In the genomic region with DNA sequence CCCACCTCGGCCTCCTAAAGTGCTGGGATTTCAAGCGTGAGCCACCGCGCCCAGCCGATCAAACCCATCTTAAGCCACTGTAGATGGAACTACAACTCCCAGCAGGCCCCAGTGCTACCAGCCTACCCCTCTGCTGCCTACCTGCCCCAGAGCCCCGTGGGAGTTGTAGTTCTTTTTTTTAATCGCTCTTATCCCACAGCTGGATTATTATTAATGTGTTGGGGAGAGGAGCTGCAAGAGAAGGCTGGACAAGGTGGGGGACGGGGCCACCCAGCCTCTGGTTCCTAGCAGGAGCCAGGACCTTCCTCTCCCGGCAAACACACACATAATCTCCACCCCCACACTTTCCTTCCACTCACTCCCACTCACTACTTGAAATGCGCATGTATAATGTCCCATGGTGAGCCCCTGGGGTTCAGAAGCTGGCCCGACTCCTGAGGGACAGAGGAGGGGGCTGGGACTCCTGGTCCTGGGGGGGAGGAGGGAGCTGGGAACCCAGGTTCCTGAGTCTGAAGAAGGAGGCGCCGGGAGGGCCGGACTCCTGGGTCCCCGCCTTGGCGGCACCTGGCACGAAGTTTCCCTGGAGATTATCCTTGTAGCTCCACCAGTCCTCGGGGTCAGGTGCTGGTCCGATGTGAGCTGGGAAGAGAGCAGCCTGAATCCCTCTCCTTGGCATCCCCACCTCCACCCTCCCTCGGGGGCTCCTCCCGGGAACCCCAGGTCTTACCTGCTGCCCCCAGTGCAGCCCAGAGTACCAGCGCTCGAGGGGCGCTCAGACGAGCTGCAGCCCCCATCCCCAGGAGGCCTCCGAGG, we compare ENCODE assay signal across 8 cellular contexts. TPM values are rescaled to one million over a fixed set of nuclear protein-coding genes. Genes with fewer than 3 reads are reported as not detected.
DNase-seq lines count a peak whose midpoint lies in the region; ATAC-seq and TF ChIP-seq lines count a peak whose summit lies in the region.

No MANE protein-coding gene starts in this region.

- H3K9me3 Mint-ChIP-seq in activated T-cell treated with anti-CD3 and anti-CD28 coated beads, Interleukin-2, amount 50 U/mL, for 24 hours, result no peaks in the 10 kb centered on the region
- no peaks in the 10 kb centered on the region for H3K9me3 Mint-ChIP-seq in stimulated activated naive B cell treated with anti-CD40 and anti-IgM and Interleukin-4, amounts not matched to agents 10 μg/mL and 1 μg/mL and 100 μg/mL, for 72 hours

- no peaks in the 10 kb centered on the region for H3K27me3 Mint-ChIP-seq in activated T-cell treated with anti-CD3 and anti-CD28 coated beads, Interleukin-2, amount 50 U/mL, for 24 hours
- no peaks in the 10 kb centered on the region for H3K27me3 Mint-ChIP-seq in stimulated activated naive B cell treated with anti-CD40 and anti-IgM and Interleukin-4, amounts not matched to agents 10 μg/mL and 1 μg/mL and 100 μg/mL, for 72 hours

- peak overlapping the region; percentile 79 for H3K4me3 Mint-ChIP-seq in activated T-cell treated with anti-CD3 and anti-CD28 coated beads, Interleukin-2, amount 50 U/mL, for 24 hours
- peak overlapping the region; percentile 80 to 89 for H3K4me3 Mint-ChIP-seq in stimulated activated naive B cell treated with anti-CD40 and anti-IgM and Interleukin-4, amounts not matched to agents 10 μg/mL and 1 μg/mL and 100 μg/mL, for 72 hours

- H3K9ac ChIP-seq in HUES64 (ENCODE audit: low read depth, low read length), result peak overlapping the region; percentile 17; the same call in 1 of the 2 replicates

- H3K9me3 ChIP-seq in HUES64 (ENCODE audit: insufficient read depth, low read depth, low read length) (no peaks in the 10 kb centered on the region), esophagus muscularis mucosa (no peaks in the 10 kb centered on the region)

- H3K36me3 ChIP-seq in HUES64 (ENCODE audit: insufficient read depth, low read length) (no peaks in the 10 kb centered on the region), esophagus muscularis mucosa (no peaks in the 10 kb centered on the region)

- TF ChIP-seq EP300 in esophagus muscularis mucosa (IDR thresholded peaks at IDR 0.05), result no peak

- H3K27ac ChIP-seq in HUES64 (ENCODE audit: low read depth, low read length) (peak overlapping the region; percentile 96), esophagus muscularis mucosa (replicated peaks in 1 of 4) (peak overlapping the region; percentile 89 to 94 (median 91))

- intact Hi-C loops in esophagus muscularis mucosa (cut with DNase I), result loop anchor here (10.0 kb wide), 2 partner anchors 150 to 200 kb away; no protein-coding TSS in a partner anchor

- no peaks in the 10 kb centered on the region for H3K36me3 Mint-ChIP-seq in activated T-cell treated with anti-CD3 and anti-CD28 coated beads, Interleukin-2, amount 50 U/mL, for 24 hours (ENCODE audit: low read depth)
- H3K36me3 Mint-ChIP-seq in stimulated activated naive B cell treated with anti-CD40 and anti-IgM and Interleukin-4, amounts not matched to agents 10 μg/mL and 1 μg/mL and 100 μg/mL, for 72 hours, result peaks cover 0 to 2% of the 10 kb centered on the region in 2 donors

- peak; percentile 69 for DNase-seq in DMS153 (lab: John Stamatoyannopoulos, UW)
- peak; percentile 88 for DNase-seq in OCI-M1 (lab: John Stamatoyannopoulos, UW)
- peak; percentile 81 for DNase-seq in activated T-cell treated with anti-CD3 and anti-CD28 coated beads, Interleukin-2, amount 50 U/mL, for 24 hours
- DNase-seq in esophagus muscularis mucosa (ENCODE audit: extremely low spot score), result no peak
- peak; percentile 60 for DNase-seq in myocyte (ENCODE audit: low read depth)
- DNase-seq in stimulated activated naive B cell treated with anti-CD40 and anti-IgM and Interleukin-4, amounts not matched to agents 10 μg/mL and 1 μg/mL and 100 μg/mL, for 72 hours, result peak; percentile 62
- DNase-seq in cortex of kidney (lab: John Stamatoyannopoulos, UW), result no peak

- H3K4me3 ChIP-seq in HUES64 (ENCODE audit: low read length) (peak overlapping the region; percentile 67), esophagus muscularis mucosa (peak overlapping the region; percentile 63 to 73 (median 67))

- TF ChIP-seq CTCF in esophagus muscularis mucosa (IDR thresholded peaks at IDR 0.05), result peak in 1 of 3 experiments; percentile 4

- no peak for TF ChIP-seq POLR2A in esophagus muscularis mucosa (IDR thresholded peaks at IDR 0.05; ENCODE audit: low read depth)

- H3K4me1 ChIP-seq in HUES64 (ENCODE audit: insufficient read depth, low read length), result peaks cover 7% of the 10 kb centered on the region; the same call in 1 of the 2 replicates
- H3K4me1 ChIP-seq in esophagus muscularis mucosa, result peaks cover 17 to 29% (median 26%) of the 10 kb centered on the region in 4 donors

- H3K27me3 ChIP-seq in HUES64 (ENCODE audit: insufficient read depth, low read length), result no peaks in the 10 kb centered on the region
- no peaks in the 10 kb centered on the region for H3K27me3 ChIP-seq in esophagus muscularis mucosa

- H3K4me1 Mint-ChIP-seq in activated T-cell treated with anti-CD3 and anti-CD28 coated beads, Interleukin-2, amount 50 U/mL, for 24 hours (ENCODE audit: low read depth), result peaks cover 42% of the 10 kb centered on the region
- peaks cover 26 to 39% of the 10 kb centered on the region in 2 donors for H3K4me1 Mint-ChIP-seq in stimulated activated naive B cell treated with anti-CD40 and anti-IgM and Interleukin-4, amounts not matched to agents 10 μg/mL and 1 μg/mL and 100 μg/mL, for 72 hours

- H3K27ac Mint-ChIP-seq in activated T-cell treated with anti-CD3 and anti-CD28 coated beads, Interleukin-2, amount 50 U/mL, for 24 hours, result peak overlapping the region; percentile 89
- H3K27ac Mint-ChIP-seq in stimulated activated naive B cell treated with anti-CD40 and anti-IgM and Interleukin-4, amounts not matched to agents 10 μg/mL and 1 μg/mL and 100 μg/mL, for 72 hours, result peak overlapping the region; percentile 72

- 1% methylated on average over 24 of the region's 26 CpGs for WGBS in HUES64
- 0% methylated on average over 21 of the region's 26 CpGs for WGBS in esophagus muscularis mucosa

- ATAC-seq in stimulated activated naive B cell treated with anti-CD40 and anti-IgM and Interleukin-4, amounts not matched to agents 10 μg/mL and 1 μg/mL and 100 μg/mL, for 72 hours (replicated peaks), result peak; percentile 77 to 81

RNA-seq across cellular contexts. Expression of gene CA11, which starts 0.9 kb away (rescaled TPM):
- polyA plus RNA-seq in HUES64 (2013, experiment 1 of 2), result 61.6 TPM
- polyA plus RNA-seq in HUES64 (2013, experiment 2 of 2), result 56.1 TPM
- total RNA-seq in esophagus muscularis mucosa, result 10 to 100 TPM; 11.9 to 16.5 (median 14.9) TPM
- total RNA-seq in myocyte, result 1.5 and 2.0 TPM in 2 replicates
- polyA plus RNA-seq in myocyte (2012), result 11.7 TPM

RNA-seq across cellular contexts. Expression of gene DBP, which starts 7.9 kb away (rescaled TPM):
- 5.3 TPM for polyA plus RNA-seq in HUES64 (2013, experiment 1 of 2)
- polyA plus RNA-seq in HUES64 (2013, experiment 2 of 2), result 5.3 TPM
- total RNA-seq in esophagus muscularis mucosa (1 to 10 TPM; 3.0 to 9.3 (median 7.2) TPM), myocyte (6.9 and 17.0 TPM in 2 replicates)
- polyA plus RNA-seq in myocyte (2012), result 10.0 TPM

RNA-seq across cellular contexts. Expression of gene SPHK2, which starts 25.7 kb away (rescaled TPM):
- polyA plus RNA-seq in HUES64 (2013, experiment 1 of 2), result 34.3 TPM
- 32.1 TPM for polyA plus RNA-seq in HUES64 (2013, experiment 2 of 2)
- 10 to 100 TPM; 15.9 to 24.5 (median 17.0) TPM for total RNA-seq in esophagus muscularis mucosa
- 11.0 and 16.5 TPM in 2 replicates for total RNA-seq in myocyte
- 13.6 TPM for polyA plus RNA-seq in myocyte (2012)

RNA-seq across cellular contexts. Expression of gene RPL18, which starts 26.1 kb away (rescaled TPM):
- polyA plus RNA-seq in HUES64 (2013, experiment 1 of 2), result 1,104 TPM
- polyA plus RNA-seq in HUES64 (2013, experiment 2 of 2), result 1,173 TPM
- total RNA-seq in esophagus muscularis mucosa (1,000 to 10,000 TPM; 1,298 to 2,105 (median 1,742) TPM), myocyte (1,744 and 2,296 TPM in 2 replicates)
- 1,684 TPM for polyA plus RNA-seq in myocyte (2012)

RNA-seq across cellular contexts. Expression of gene NTN5, which starts 27.8 kb away (rescaled TPM):
- 0.10 TPM for polyA plus RNA-seq in HUES64 (2013, experiment 1 of 2)
- polyA plus RNA-seq in HUES64 (2013, experiment 2 of 2), result 0.44 TPM
- total RNA-seq in esophagus muscularis mucosa (under 1 TPM in 3 of 4 donors, not detected in 1; under 0.01 to 0.34 (median 0.17) TPM), myocyte (0.08 and 0.42 TPM in 2 replicates)
- polyA plus RNA-seq in myocyte (2012), result 0.26 TPM

Comparison
In these comparisons a context has a peak if more than half of its experiments do, and no peak if none do; other contexts are left out.
1. DNase-seq: peak in DMS153 (single experiment), OCI-M1 (single experiment), activated T-cell treated with anti-CD3 and anti-CD28 coated beads, Interleukin-2, amount 50 U/mL, for 24 hours (single experiment), myocyte (single experiment) and stimulated activated naive B cell treated with anti-CD40 and anti-IgM and Interleukin-4, amounts not matched to agents 10 μg/mL and 1 μg/mL and 100 μg/mL, for 72 hours (single experiment); none in esophagus muscularis mucosa (single experiment) and cortex of kidney (single experiment).